In genomic region chr17:66255112-66255511, GRCh38 we compare ENCODE assay signal across 8 cellular contexts. TPM values are rescaled to one million over a fixed set of nuclear protein-coding genes. Genes with fewer than 3 reads are reported as not detected.
A peak's percentile ranks its signal among the peaks of the same experiment; 100 is the strongest.
DNase-seq lines count a peak whose midpoint lies in the region; ATAC-seq and TF ChIP-seq lines count a peak whose summit lies in the region.

No MANE protein-coding gene starts in this region.

- H3K4me3 Mint-ChIP-seq in activated CD8-positive, alpha-beta T cell treated with anti-CD3 and anti-CD28 coated beads for 36 hours = peak overlapping the region; percentile 32

- DNase-seq in DMS153 treated with DMSO at 0.1 percent for 48 hours (lab: John Stamatoyannopoulos, UW; ENCODE audit: unreplicated experiment) = peak; percentile 51
- no peak for DNase-seq in HFF-Myc (ENCODE audit: extremely low read depth, low read depth)
- peak; percentile 74 for DNase-seq in NCI-H460 (ENCODE audit: extremely low read depth, low read depth)
- peak; percentile 54 for DNase-seq in activated CD8-positive, alpha-beta T cell treated with anti-CD3 and anti-CD28 coated beads for 36 hours
- DNase-seq in fibroblast of the aortic adventitia (ENCODE audit: low read depth) = peak; percentile 90
- peak; percentile 50 for DNase-seq in non-pigmented ciliary epithelial cell (ENCODE audit: low read depth)
- DNase-seq in cortex of kidney (lab: John Stamatoyannopoulos, UW) = no peak

- TF ChIP-seq CTCF in HFF-Myc (IDR thresholded peaks at IDR 0.05; ENCODE audit: low read depth, low read length, missing control alignments) = peak; percentile 62
- peak; percentile 82 for TF ChIP-seq CTCF in activated CD8-positive, alpha-beta T cell treated with anti-CD3 and anti-CD28 coated beads for 36 hours (IDR thresholded peaks at IDR 0.05)
- TF ChIP-seq CTCF in fibroblast of the aortic adventitia (IDR thresholded peaks at IDR 0.05; ENCODE audit: insufficient read depth, low read length) = peak; percentile 76

- H3K36me3 Mint-ChIP-seq in activated CD8-positive, alpha-beta T cell treated with anti-CD3 and anti-CD28 coated beads for 36 hours (ENCODE audit: low read depth) = no peaks in the 10 kb centered on the region

- H3K4me3 ChIP-seq in HFF-Myc (replicated peaks; ENCODE audit: low read depth, low read length) (no peak overlapping the region), fibroblast of the aortic adventitia (ENCODE audit: low read depth, low read length) (no peak overlapping the region)

- peak overlapping the region; percentile 40 for H3K27ac Mint-ChIP-seq in activated CD8-positive, alpha-beta T cell treated with anti-CD3 and anti-CD28 coated beads for 36 hours

- no peaks in the 10 kb centered on the region for H3K27me3 Mint-ChIP-seq in activated CD8-positive, alpha-beta T cell treated with anti-CD3 and anti-CD28 coated beads for 36 hours

- CTCF ChIA-PET in activated CD8-positive, alpha-beta T cell treated with anti-CD3 and anti-CD28 coated beads for 36 hours (lab: Charles Lee) = interaction anchor here (0.7 to 2.3 kb wide), 24 partner anchors 10 to 459 kb away, joined by 3 to 22 read pairs (median 3); no protein-coding TSS in a partner anchor

- peaks cover 14% of the 10 kb centered on the region for H3K4me1 Mint-ChIP-seq in activated CD8-positive, alpha-beta T cell treated with anti-CD3 and anti-CD28 coated beads for 36 hours (ENCODE audit: low read depth)

- no peaks in the 10 kb centered on the region for H3K9me3 Mint-ChIP-seq in activated CD8-positive, alpha-beta T cell treated with anti-CD3 and anti-CD28 coated beads for 36 hours

- POLR2A ChIA-PET in activated CD8-positive, alpha-beta T cell treated with anti-CD3 and anti-CD28 coated beads for 36 hours (lab: Charles Lee) = interaction anchor here (1.0 to 1.5 kb wide), 2 partner anchors 57 to 323 kb away, joined by 3 to 6 read pairs; no protein-coding TSS in a partner anchor

- ATAC-seq in activated CD8-positive, alpha-beta T cell treated with anti-CD3 and anti-CD28 coated beads for 36 hours = peak; percentile 96
- no peak for ATAC-seq in GM18511 (IDR thresholded peaks at IDR 0.05; ENCODE audit: unreplicated experiment)

- intact Hi-C loops in activated CD8-positive, alpha-beta T cell treated with anti-CD3 and anti-CD28 coated beads for 36 hours (cut with micrococcal nuclease) = loop anchor here (5.0 to 10.0 kb wide), 2 partner anchors 47 to 310 kb away; partner anchors contain the start of gene PRKCA

RNA-seq across cellular contexts. Expression of gene APOH, which starts 25.9 kb away (rescaled TPM):
- total RNA-seq in NCI-H460 (2014; rRNA removed; shearing (Covaris generic)) = not detected in 2 replicates
- polyA plus RNA-seq in NCI-H460 (2014; cell fraction: nucleus; rRNA removed) = not detected in 2 replicates
- not detected for total RNA-seq in activated CD8-positive, alpha-beta T cell treated with anti-CD3 and anti-CD28 coated beads for 36 hours
- not detected in 2 replicates for total RNA-seq in fibroblast of the aortic adventitia (ENCODE audit: low replicate concordance)

RNA-seq across cellular contexts. Expression of gene PRKCA, which starts 47.3 kb away (rescaled TPM):
- total RNA-seq in NCI-H460 (2014; rRNA removed; shearing (Covaris generic)) = 12.5 and 13.6 TPM in 2 replicates
- polyA plus RNA-seq in NCI-H460 (2014; cell fraction: nucleus; rRNA removed) = 6.8 and 9.5 TPM in 2 replicates
- total RNA-seq in activated CD8-positive, alpha-beta T cell treated with anti-CD3 and anti-CD28 coated beads for 36 hours = 10 to 100 TPM; 84.4 to 87.9 TPM
- 14.1 and 43.7 TPM in 2 replicates for total RNA-seq in fibroblast of the aortic adventitia (ENCODE audit: low replicate concordance)

Comparison
In these comparisons a context has a peak if more than half of its experiments do, and no peak if none do; other contexts are left out.
1. DNase-seq: peak in DMS153 treated with DMSO at 0.1 percent for 48 hours (single experiment), NCI-H460 (single experiment), activated CD8-positive, alpha-beta T cell treated with anti-CD3 and anti-CD28 coated beads for 36 hours (single experiment), fibroblast of the aortic adventitia (single experiment) and non-pigmented ciliary epithelial cell (single experiment); none in HFF-Myc (single experiment) and cortex of kidney (single experiment).
2. Peak in every context shown above with its lines, with median percentiles within 50 percentile points of each other: CTCF ChIP-seq.